ENCODE assay signal across 16 cellular contexts in genomic region chr1:17621691-17622090, GRCh38.
DNase-seq lines count a peak whose midpoint lies in the region; ATAC-seq and TF ChIP-seq lines count a peak whose summit lies in the region.
"Had no signal": no experiment of that assay in that cellular context is flagged by ENCODE, and none has a peak within 500 bp of the region (broad histone marks: within the 10 kb centered on the region; RNA-seq: fewer than 3 reads in every experiment).

No MANE protein-coding gene starts in this region.

- H3K36me3 ChIP-seq in left ventricle myocardium inferior (peaks cover 44% of the 10 kb centered on the region), heart right ventricle (peaks cover 0 to 61% (median 20%) of the 10 kb centered on the region in 9 donors), ascending aorta (peaks cover 49 to 56% of the 10 kb centered on the region in 2 donors), osteoblast (ENCODE audit: insufficient read depth, low read length) (peaks cover 27% of the 10 kb centered on the region), tibial artery (peaks cover 52 to 84% (median 52%) of the 10 kb centered on the region in 3 donors)

- DNase-seq in left ventricle myocardium inferior (no peak), heart right ventricle (no peak), ascending aorta (ENCODE audit: low spot score in 2 of 2) (no peak), osteoblast (ENCODE audit: insufficient read length, low spot score, missing footprints) (peak; percentile 59), tibial artery (no peak), progenitor cell of endocrine pancreas (ENCODE audit: low spot score, unreplicated experiment) (no peak)
- no peak for DNase-seq in stimulated activated naive CD4-positive, alpha-beta T cell treated with Interleukin-2 at 50 U/mL for 16 hours (lab: John Stamatoyannopoulos, UW)
- DNase-seq: 8988T; AML-193; C1 segment of cervical spinal cord; CD4-positive, alpha-beta memory T cell; DMS79; GM23248 had no signal

- H3K4me2 ChIP-seq in osteoblast (ENCODE audit: insufficient read depth, low read length): no peak overlapping the region

- H3K27ac Mint-ChIP-seq in progenitor cell of endocrine pancreas: no peak overlapping the region
- H3K27ac Mint-ChIP-seq: CD4-positive, alpha-beta memory T cell had no signal

- peaks cover 9% of the 10 kb centered on the region for H3K36me3 Mint-ChIP-seq in progenitor cell of endocrine pancreas (ENCODE audit: insufficient read depth)
- H3K36me3 Mint-ChIP-seq: CD4-positive, alpha-beta memory T cell had no signal

- intact Hi-C loops in left ventricle myocardium inferior (cut with micrococcal nuclease): no loop called here
- intact Hi-C loops in heart right ventricle (cut with DNase I): no loop called here
- intact Hi-C loops in ascending aorta (cut with DNase I): no loop called here
- intact Hi-C loops in tibial artery (cut with DNase I; ENCODE audit: low total_unique reads): no loop called here

- peaks cover 13% of the 10 kb centered on the region for H4K20me1 ChIP-seq in osteoblast (ENCODE audit: insufficient read depth, low read length)

- peaks cover 34% of the 10 kb centered on the region for H3K79me2 ChIP-seq in osteoblast (ENCODE audit: insufficient read depth, low read length)

- H2AFZ ChIP-seq in osteoblast (ENCODE audit: low read length): no peak overlapping the region
- H2AFZ ChIP-seq: GM23248 had no signal

- H3K4me3 ChIP-seq in left ventricle myocardium inferior: no peak overlapping the region
- no peak overlapping the region for H3K4me3 ChIP-seq in heart right ventricle
- H3K4me3 ChIP-seq in ascending aorta: no peak overlapping the region
- no peak overlapping the region for H3K4me3 ChIP-seq in osteoblast (ENCODE audit: insufficient read depth, low read length)
- no peak overlapping the region for H3K4me3 ChIP-seq in tibial artery
- H3K4me3 ChIP-seq: GM12878, GM23248 had no signal

- 88 to 91% methylated on average over 10 of the region's 10 CpGs for WGBS in heart right ventricle, 2 donors

- H3K9me3 ChIP-seq in left ventricle myocardium inferior (replicated peaks): no peaks in the 10 kb centered on the region
- H3K9me3 ChIP-seq in heart right ventricle: no peaks in the 10 kb centered on the region
- H3K9me3 ChIP-seq in ascending aorta: no peaks in the 10 kb centered on the region
- H3K9me3 ChIP-seq in osteoblast (ENCODE audit: low read depth, low read length): no peaks in the 10 kb centered on the region
- no peaks in the 10 kb centered on the region for H3K9me3 ChIP-seq in tibial artery

- peak overlapping the region; percentile 23 for H3K27ac ChIP-seq in left ventricle myocardium inferior (replicated peaks)
- H3K27ac ChIP-seq in heart right ventricle: no peak overlapping the region
- peak overlapping the region; percentile 91 to 97 for H3K27ac ChIP-seq in ascending aorta
- no peak overlapping the region for H3K27ac ChIP-seq in osteoblast (ENCODE audit: low read depth, low read length)
- peak overlapping the region; percentile 96 to 100 for H3K27ac ChIP-seq in tibial artery
- H3K27ac ChIP-seq: GM23248 had no signal

- H3K4me3 Mint-ChIP-seq in progenitor cell of endocrine pancreas (ENCODE audit: low read depth): no peak overlapping the region
- H3K4me3 Mint-ChIP-seq: CD4-positive, alpha-beta memory T cell had no signal

- TF ChIP-seq CTCF in left ventricle myocardium inferior (IDR thresholded peaks at IDR 0.05; ENCODE audit: borderline replicate concordance) (no peak), heart right ventricle (IDR thresholded peaks at IDR 0.05) (no peak), ascending aorta (IDR thresholded peaks at IDR 0.05) (no peak), osteoblast (IDR thresholded peaks at IDR 0.05; ENCODE audit: extremely low read depth, low read depth, low read length) (no peak), tibial artery (IDR thresholded peaks at IDR 0.05) (no peak), progenitor cell of endocrine pancreas (IDR thresholded peaks at IDR 0.05; ENCODE audit: unreplicated experiment) (no peak)

- peaks cover 69% of the 10 kb centered on the region for H3K4me1 ChIP-seq in left ventricle myocardium inferior
- H3K4me1 ChIP-seq in heart right ventricle: peaks cover 12 to 73% (median 45%) of the 10 kb centered on the region in 9 donors
- H3K4me1 ChIP-seq in ascending aorta: peaks cover 43 to 83% of the 10 kb centered on the region in 2 donors
- peaks cover 35% of the 10 kb centered on the region for H3K4me1 ChIP-seq in osteoblast (ENCODE audit: insufficient read depth, low read length)
- peaks cover 4 to 97% (median 81%) of the 10 kb centered on the region in 4 donors for H3K4me1 ChIP-seq in tibial artery

- no peaks in the 10 kb centered on the region for H3K4me1 Mint-ChIP-seq in progenitor cell of endocrine pancreas (ENCODE audit: low read depth)
- H3K4me1 Mint-ChIP-seq: CD4-positive, alpha-beta memory T cell had no signal

- no peaks in the 10 kb centered on the region for H3K9me3 Mint-ChIP-seq in progenitor cell of endocrine pancreas (ENCODE audit: low read depth)
- H3K9me3 Mint-ChIP-seq: CD4-positive, alpha-beta memory T cell had no signal

- H3K27me3 ChIP-seq in left ventricle myocardium inferior (ENCODE audit: low read depth): no peaks in the 10 kb centered on the region
- H3K27me3 ChIP-seq in heart right ventricle: no peaks in the 10 kb centered on the region
- no peaks in the 10 kb centered on the region for H3K27me3 ChIP-seq in ascending aorta
- H3K27me3 ChIP-seq in osteoblast (ENCODE audit: insufficient read depth, low read length): no peaks in the 10 kb centered on the region
- H3K27me3 ChIP-seq in tibial artery: no peaks in the 10 kb centered on the region

- H3K27me3 Mint-ChIP-seq in progenitor cell of endocrine pancreas: no peaks in the 10 kb centered on the region

- ATAC-seq in heart right ventricle (no peak), HG03571 (IDR thresholded peaks at IDR 0.05; ENCODE audit: unreplicated experiment) (no peak)
- ATAC-seq: GM12878, HCT116 had no signal

Comparison
In these comparisons a context has a peak if more than half of its experiments do, and no peak if none do; other contexts are left out.
1. H3K27ac ChIP-seq: peak in left ventricle myocardium inferior (single experiment), ascending aorta (2 of 2) and tibial artery (2 of 2); none in heart right ventricle (0 of 10) and osteoblast (single experiment).